In genomic region chr22:38032681-38033521, GRCh38 we compare ENCODE assay signal across 11 cellular contexts. TPM values are rescaled to one million over a fixed set of nuclear protein-coding genes. Genes with fewer than 3 reads are reported as not detected.
A peak's percentile ranks its signal among the peaks of the same experiment; 100 is the strongest.
DNase-seq lines count a peak whose midpoint lies in the region; FAIRE-seq and TF ChIP-seq lines count a peak whose summit lies in the region.
"Had no signal": no experiment of that assay in that cellular context is flagged by ENCODE, and none has a peak within 500 bp of the region (broad histone marks: within the 10 kb centered on the region; RNA-seq: fewer than 3 reads in every experiment).

No MANE protein-coding gene starts in this region.

- no peak for TF ChIP-seq EP300 in transverse colon (IDR thresholded peaks at IDR 0.05; ENCODE audit: low read depth)

- intact Hi-C loops in transverse colon (cut with DNase I; ENCODE audit: low total_unique reads), result no loop called here

- TF ChIP-seq CTCF in bronchial epithelial cell (IDR thresholded peaks at IDR 0.05; ENCODE audit: insufficient read depth, low read length, severe bottlenecking), result no peak
- TF ChIP-seq CTCF in transverse colon (IDR thresholded peaks at IDR 0.05), result no peak

- peaks cover 3% of the 10 kb centered on the region for H3K27me3 ChIP-seq in bronchial epithelial cell (ENCODE audit: control insufficient read depth, insufficient read depth, low read length)
- H3K27me3 ChIP-seq in transverse colon, result no peaks in the 10 kb centered on the region
- H3K27me3 ChIP-seq: adrenal gland had no signal

- H3K27ac ChIP-seq in transverse colon, result peak overlapping the region in 2 of 4 donors; percentile 5 to 75

- in situ Hi-C loops in KBM-7 (cut with MboI; ENCODE audit: low pct_unique_long_range_greater_than_20kb, low sequenced_read_pairs), result no loop called here
- in situ Hi-C loops in transverse colon (cut with MboI; ENCODE audit: low pct_ligation_motif_present in 1 of 4, low pct_unique_long_range_greater_than_20kb in 1 of 4, low sequenced_read_pairs in 3 of 4), result no loop called here

- H3K4me3 ChIP-seq in bronchial epithelial cell (ENCODE audit: low read depth, low read length) (no peak overlapping the region), transverse colon (no peak overlapping the region)
- H3K4me3 ChIP-seq: adrenal gland, skin epidermis had no signal

- FAIRE-seq in bronchial epithelial cell (lab: Jason Lieb, UNC), result no peak

- no peak for TF ChIP-seq POLR2A in transverse colon (IDR thresholded peaks at IDR 0.05)

- DNase-seq in AG20443 (ENCODE audit: low spot score), result peak; percentile 62
- peak; percentile 39 for DNase-seq in KBM-7
- DNase-seq in bronchial epithelial cell (ENCODE audit: low read depth), result peak; percentile 44
- peak; percentile 18 for DNase-seq in myocyte (ENCODE audit: low read depth)
- DNase-seq in NCI-H1105 treated with DMSO at 0.1 percent for 48 hours (lab: John Stamatoyannopoulos, UW), result no peak
- DNase-seq in SK-N-DZ (ENCODE audit: low spot score), result no peak
- no peak for DNase-seq in transverse colon
- no peak for DNase-seq in NCI-H82 (lab: John Stamatoyannopoulos, UW)
- DNase-seq: activated B cell treated with CpG ODN at 0.5 μM for 24 hours had no signal

- WGBS in transverse colon (ENCODE audit: low coverage in 1 of 2), 2 donors, result 81 to 96% methylated on average over 3 to 18 of the region's 19 CpGs

- H3K9me3 ChIP-seq in transverse colon, result no peaks in the 10 kb centered on the region
- H3K9me3 ChIP-seq: adrenal gland had no signal

- no peaks in the 10 kb centered on the region for H3K36me3 ChIP-seq in bronchial epithelial cell (ENCODE audit: control insufficient read depth, insufficient read depth, low read length)
- H3K36me3 ChIP-seq in transverse colon, result no peaks in the 10 kb centered on the region
- H3K36me3 ChIP-seq: adrenal gland had no signal

- H3K4me1 ChIP-seq in transverse colon, result peaks cover 13 to 26% (median 20%) of the 10 kb centered on the region in 4 donors

RNA-seq across cellular contexts. Expression of gene PICK1, which starts 24.3 kb away (rescaled TPM):
- total RNA-seq in bronchial epithelial cell (27.9 and 31.6 TPM in 2 replicates), myocyte (6.3 and 8.7 TPM in 2 replicates), transverse colon (100 to 1,000 TPM in 1 of 4 donors, 10 to 100 TPM in 3; 34.3 to 127 (median 69.3) TPM)
- 6.0 TPM for polyA plus RNA-seq in myocyte (2012)
- 34.4 and 37.6 TPM in 2 replicates for polyA plus RNA-seq in SK-N-DZ (2014; cell fraction: cytosol; rRNA removed)
- 139 and 169 TPM in 2 replicates for polyA plus RNA-seq in SK-N-DZ (2014; cell fraction: nucleus; rRNA removed)

RNA-seq across cellular contexts. Expression of gene SOX10, which starts 48.5 kb away (rescaled TPM):
- total RNA-seq in bronchial epithelial cell, result not detected in 2 replicates
- total RNA-seq in myocyte, result not detected in 2 replicates
- 0.09 TPM for polyA plus RNA-seq in myocyte (2012)
- not detected in 2 replicates for polyA plus RNA-seq in SK-N-DZ (2014; cell fraction: cytosol; rRNA removed)
- polyA plus RNA-seq in SK-N-DZ (2014; cell fraction: nucleus; rRNA removed), result not detected in 2 replicates
- 1 to 10 TPM; 1.2 to 4.9 (median 3.5) TPM for total RNA-seq in transverse colon
- total RNA-seq: activated B cell treated with CpG ODN at 0.5 μM for 24 hours had no signal

RNA-seq across cellular contexts. Expression of gene SLC16A8, which starts 51.1 kb away (rescaled TPM):
- 0.26 TPM in 1 of 2 replicates, not detected in the other for total RNA-seq in bronchial epithelial cell
- total RNA-seq in myocyte, result 0.56 TPM in 1 of 2 replicates, not detected in the other
- polyA plus RNA-seq in myocyte (2012), result 0.15 TPM
- not detected in 2 replicates for polyA plus RNA-seq in SK-N-DZ (2014; cell fraction: cytosol; rRNA removed)
- not detected in 2 replicates for polyA plus RNA-seq in SK-N-DZ (2014; cell fraction: nucleus; rRNA removed)
- not detected for total RNA-seq in transverse colon
- total RNA-seq: activated B cell treated with CpG ODN at 0.5 μM for 24 hours had no signal

Comparison
In these comparisons a context has a peak if more than half of its experiments do, and no peak if none do; other contexts are left out.
1. DNase-seq: peak in AG20443 (single experiment), KBM-7 (single experiment), bronchial epithelial cell (single experiment) and myocyte (single experiment); none in NCI-H1105 treated with DMSO at 0.1 percent for 48 hours (single experiment), SK-N-DZ (single experiment), transverse colon (single experiment) and NCI-H82 (single experiment).